In genomic region chr6:138569970-138570715, GRCh38 we compare ENCODE assay signal across 21 cellular contexts.
DNase-seq lines count a peak whose midpoint lies in the region; ATAC-seq and TF ChIP-seq lines count a peak whose summit lies in the region.
"Had no signal": no experiment of that assay in that cellular context is flagged by ENCODE, and none has a peak within 500 bp of the region (broad histone marks: within the 10 kb centered on the region; RNA-seq: fewer than 3 reads in every experiment).

No MANE protein-coding gene starts in this region.

- ATAC-seq in mucosa of descending colon (no peak), GM18505 (IDR thresholded peaks at IDR 0.05; ENCODE audit: unreplicated experiment) (no peak), GM21717 (IDR thresholded peaks at IDR 0.05; ENCODE audit: unreplicated experiment) (no peak)
- ATAC-seq: esophagus mucosa had no signal

- H3F3A ChIP-seq in neural progenitor cell (ENCODE audit: low read depth) = peaks cover 42% of the 10 kb centered on the region

- H3K9ac ChIP-seq in BLaER1 (peak overlapping the region; percentile 77), HUES64 (ENCODE audit: low read depth, low read length) (peak overlapping the region; percentile 46; the same call in 1 of the 2 replicates), neural progenitor cell (no peak overlapping the region)

- DNase-seq in neural progenitor cell (ENCODE audit: low spot score) (no peak), mucosa of descending colon (no peak), CD1c-positive myeloid dendritic cell (ENCODE audit: extremely low spot score) (no peak)
- DNase-seq: activated CD4-positive, alpha-beta T cell treated with anti-CD3 and anti-CD28 coated beads, Interleukin-2, amount 10 ng/mL, durations not matched to agents 24 days and 14 days; activated T-cell treated with anti-CD3 and anti-CD28 coated beads for 4 hours; colonic mucosa; DMS153; hypothalamus; Kasumi-1; NCI-H774; nucleus accumbens; SHP77; spleen had no signal

- H3K4me1 Mint-ChIP-seq in neural progenitor cell = peaks cover 21% of the 10 kb centered on the region
- H3K4me1 Mint-ChIP-seq: activated CD4-positive, alpha-beta T cell treated with anti-CD3 and anti-CD28 coated beads, Interleukin-2, amount 10 ng/mL, durations not matched to agents 24 days and 14 days had no signal

- H3K27ac Mint-ChIP-seq in neural progenitor cell = no peak overlapping the region
- H3K27ac Mint-ChIP-seq: activated CD4-positive, alpha-beta T cell treated with anti-CD3 and anti-CD28 coated beads, Interleukin-2, amount 10 ng/mL, durations not matched to agents 24 days and 14 days; activated naive CD8-positive, alpha-beta T cell; stimulated activated naive CD8-positive, alpha-beta T cell treated with anti-CD3 and anti-CD28 coated beads, Interleukin-15, Interleukin-2, amounts not matched to agents 100 ng/mL and 50 ng/mL, for 24 hours had no signal

- peaks cover 2% of the 10 kb centered on the region for H3K9me3 Mint-ChIP-seq in neural progenitor cell
- H3K9me3 Mint-ChIP-seq: activated CD4-positive, alpha-beta T cell treated with anti-CD3 and anti-CD28 coated beads, Interleukin-2, amount 10 ng/mL, durations not matched to agents 24 days and 14 days; stimulated activated naive CD8-positive, alpha-beta T cell treated with anti-CD3 and anti-CD28 coated beads, Interleukin-15, Interleukin-2, amounts not matched to agents 100 ng/mL and 50 ng/mL, for 24 hours had no signal

- intact Hi-C loops in mucosa of descending colon (cut with DNase I, micrococcal nuclease) = no loop called here

- H3K27ac ChIP-seq in BLaER1 (peak overlapping the region; percentile 58), HUES64 (ENCODE audit: low read depth, low read length) (peak overlapping the region; percentile 57), ectodermal cell (ENCODE audit: insufficient read depth, low read depth, low read length, poor library complexity, severe bottlenecking) (peak overlapping the region; percentile 50), neural progenitor cell (no peak overlapping the region)
- H3K27ac ChIP-seq: colonic mucosa, spleen had no signal

- H2AFZ ChIP-seq in neural progenitor cell (replicated peaks) = no peak overlapping the region

- TF ChIP-seq CTCF in neural progenitor cell (IDR thresholded peaks at IDR 0.05) = no peak
- no peak for TF ChIP-seq CTCF in mucosa of descending colon (IDR thresholded peaks at IDR 0.05)

- H3K27me3 ChIP-seq in BLaER1 (peaks cover 39% of the 10 kb centered on the region), HUES64 (ENCODE audit: insufficient read depth, low read length) (no peaks in the 10 kb centered on the region), ectodermal cell (ENCODE audit: control insufficient read depth, insufficient read depth, low read length, poor library complexity, severe bottlenecking) (no peaks in the 10 kb centered on the region), neural progenitor cell (no peaks in the 10 kb centered on the region)
- H3K27me3 ChIP-seq: colonic mucosa had no signal

- WGBS in HUES64 = 78% methylated on average over 6 of the region's 6 CpGs
- 77% methylated on average over 6 of the region's 6 CpGs for WGBS in ectodermal cell, 2 experiments

- H3K79me2 ChIP-seq in neural progenitor cell (ENCODE audit: low read depth) = peaks cover 68% of the 10 kb centered on the region

- peaks cover 3% of the 10 kb centered on the region for H3K36me3 Mint-ChIP-seq in neural progenitor cell
- H3K36me3 Mint-ChIP-seq: activated naive CD8-positive, alpha-beta T cell had no signal

- H3K4me3 ChIP-seq in BLaER1 = peak overlapping the region; percentile 68
- H3K4me3 ChIP-seq in HUES64 (ENCODE audit: low read length) = peak overlapping the region; percentile 69
- H3K4me3 ChIP-seq in ectodermal cell (ENCODE audit: insufficient read depth, low read depth, low read length) = peak overlapping the region; percentile 49
- peak overlapping the region; percentile 69 for H3K4me3 ChIP-seq in neural progenitor cell
- no peak overlapping the region for H3K4me3 ChIP-seq in mucosa of descending colon
- H3K4me3 ChIP-seq: colonic mucosa, spleen had no signal

- H3K9me3 ChIP-seq in BLaER1 (no peaks in the 10 kb centered on the region), HUES64 (ENCODE audit: insufficient read depth, low read depth, low read length) (no peaks in the 10 kb centered on the region), ectodermal cell (ENCODE audit: control insufficient read depth, low read length) (no peaks in the 10 kb centered on the region), neural progenitor cell (ENCODE audit: low read depth) (no peaks in the 10 kb centered on the region), mucosa of descending colon (no peaks in the 10 kb centered on the region)
- H3K9me3 ChIP-seq: colonic mucosa, spleen had no signal

- H3K36me3 ChIP-seq in BLaER1 (no peaks in the 10 kb centered on the region), HUES64 (ENCODE audit: insufficient read depth, low read length) (no peaks in the 10 kb centered on the region), ectodermal cell (ENCODE audit: control insufficient read depth, insufficient read depth, low read length) (no peaks in the 10 kb centered on the region), neural progenitor cell (no peaks in the 10 kb centered on the region), mucosa of descending colon (ENCODE audit: low read depth) (no peaks in the 10 kb centered on the region)
- H3K36me3 ChIP-seq: colonic mucosa, spleen had no signal

- H4K20me1 ChIP-seq in BLaER1 (peaks cover 20% of the 10 kb centered on the region), neural progenitor cell (ENCODE audit: low read depth) (peaks cover 10% of the 10 kb centered on the region)

- no peaks in the 10 kb centered on the region for H3K27me3 Mint-ChIP-seq in neural progenitor cell (ENCODE audit: insufficient read depth, low read depth)
- H3K27me3 Mint-ChIP-seq: stimulated activated naive CD8-positive, alpha-beta T cell treated with anti-CD3 and anti-CD28 coated beads, Interleukin-15, Interleukin-2, amounts not matched to agents 100 ng/mL and 50 ng/mL, for 24 hours had no signal

- peaks cover 61% of the 10 kb centered on the region for H3K4me1 ChIP-seq in BLaER1
- H3K4me1 ChIP-seq in HUES64 (ENCODE audit: insufficient read depth, low read length) = peaks cover 41% of the 10 kb centered on the region
- H3K4me1 ChIP-seq in ectodermal cell (ENCODE audit: control insufficient read depth, insufficient read depth, low read length) = peaks cover 29% of the 10 kb centered on the region
- peaks cover 53% of the 10 kb centered on the region for H3K4me1 ChIP-seq in neural progenitor cell
- H3K4me1 ChIP-seq in mucosa of descending colon (ENCODE audit: low read depth) = no peaks in the 10 kb centered on the region
- H3K4me1 ChIP-seq: colonic mucosa had no signal

- H3K4me3 Mint-ChIP-seq in neural progenitor cell = no peak overlapping the region
- H3K4me3 Mint-ChIP-seq: activated CD4-positive, alpha-beta T cell treated with anti-CD3 and anti-CD28 coated beads, Interleukin-2, amount 10 ng/mL, durations not matched to agents 24 days and 14 days; activated naive CD8-positive, alpha-beta T cell; stimulated activated naive CD8-positive, alpha-beta T cell treated with anti-CD3 and anti-CD28 coated beads, Interleukin-15, Interleukin-2, amounts not matched to agents 100 ng/mL and 50 ng/mL, for 24 hours had no signal

- peak overlapping the region; percentile 86 for H3K4me2 ChIP-seq in BLaER1
- peak overlapping the region; percentile 92 for H3K4me2 ChIP-seq in neural progenitor cell

- TF ChIP-seq POLR2A in GM18505 (IDR thresholded peaks at IDR 0.05; ENCODE audit: borderline replicate concordance, extremely low read depth, insufficient read depth, insufficient read length) = no peak
